2 cellular contexts compared by ENCODE assay signal in genomic region chr2:36572752-36573125, GRCh38.
TF ChIP-seq lines count a peak whose summit lies in the region.

No MANE protein-coding gene starts in this region.

TF ChIP-seq in GM23338, 12 proteins besides CTCF, POLR2A, EP300 and RAD21 (continued from another document):
- TF ChIP-seq, protein P1, sequence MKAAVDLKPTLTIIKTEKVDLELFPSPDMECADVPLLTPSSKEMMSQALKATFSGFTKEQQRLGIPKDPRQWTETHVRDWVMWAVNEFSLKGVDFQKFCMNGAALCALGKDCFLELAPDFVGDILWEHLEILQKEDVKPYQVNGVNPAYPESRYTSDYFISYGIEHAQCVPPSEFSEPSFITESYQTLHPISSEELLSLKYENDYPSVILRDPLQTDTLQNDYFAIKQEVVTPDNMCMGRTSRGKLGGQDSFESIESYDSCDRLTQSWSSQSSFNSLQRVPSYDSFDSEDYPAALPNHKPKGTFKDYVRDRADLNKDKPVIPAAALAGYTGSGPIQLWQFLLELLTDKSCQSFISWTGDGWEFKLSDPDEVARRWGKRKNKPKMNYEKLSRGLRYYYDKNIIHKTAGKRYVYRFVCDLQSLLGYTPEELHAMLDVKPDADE (IDR thresholded peaks at IDR 0.05): no peak
- TF ChIP-seq STAT1 (IDR thresholded peaks at IDR 0.05; ENCODE audit: unreplicated experiment): no peak
- no peak for TF ChIP-seq REST (IDR thresholded peaks at IDR 0.05; ENCODE audit: unreplicated experiment)
- no peak for TF ChIP-seq NANOG (IDR thresholded peaks at IDR 0.05; ENCODE audit: borderline replicate concordance)
- TF ChIP-seq EZH2phosphoT487 (IDR thresholded peaks at IDR 0.05; ENCODE audit: unreplicated experiment): no peak
- TF ChIP-seq ZNF114 (CRISPR knock-in tag; IDR thresholded peaks at IDR 0.05): no peak
- no peak for TF ChIP-seq POLR2AphosphoS5 (IDR thresholded peaks at IDR 0.05; ENCODE audit: low read depth)
- no peak for TF ChIP-seq JUNB (IDR thresholded peaks at IDR 0.05; ENCODE audit: unreplicated experiment)
- no peak for TF ChIP-seq EZH2 (IDR thresholded peaks at IDR 0.05; ENCODE audit: low read depth, unreplicated experiment)
- no peak for TF ChIP-seq CREB1 (CRISPR knock-in tag; IDR thresholded peaks at IDR 0.05; ENCODE audit: low read depth)

TF ChIP-seq in endothelial cell of umbilical vein, 7 proteins besides CTCF, POLR2A, EP300 and RAD21 (continued from another document):
- no peak for TF ChIP-seq POLR2AphosphoS5 (IDR thresholded peaks at IDR 0.05; ENCODE audit: insufficient read depth, low read depth, low read length)
- TF ChIP-seq EZH2 (IDR thresholded peaks at IDR 0.05; ENCODE audit: borderline replicate concordance, low read depth, low read length, severe bottlenecking): no peak
- no peak for TF ChIP-seq JUN (IDR thresholded peaks at IDR 0.05; ENCODE audit: borderline replicate concordance, insufficient read depth, insufficient read length, low read depth)
- no peak for TF ChIP-seq GATA2 (IDR thresholded peaks at IDR 0.05; ENCODE audit: insufficient read depth, insufficient read length, low read depth, low read length)
